In genomic region chr3:45665101-45665572, GRCh38 we compare ENCODE assay signal across 8 cellular contexts. TPM values are rescaled to one million over a fixed set of nuclear protein-coding genes. Genes with fewer than 3 reads are reported as not detected.
DNase-seq lines count a peak whose midpoint lies in the region; ATAC-seq and TF ChIP-seq lines count a peak whose summit lies in the region.

No MANE protein-coding gene starts in this region.

- H3K9ac ChIP-seq in GM23248 = no peak overlapping the region
- H3K9ac ChIP-seq in NT2/D1 (ENCODE audit: insufficient read length, low read depth) = no peak overlapping the region

- ATAC-seq in gastroesophageal sphincter (no peak), gastrocnemius medialis (peak in 1 of 2 donors; percentile 56), GM19452 (IDR thresholded peaks at IDR 0.05; ENCODE audit: unreplicated experiment) (no peak)

- no peak for TF ChIP-seq POLR2A in gastroesophageal sphincter (IDR thresholded peaks at IDR 0.05)
- no peak for TF ChIP-seq POLR2A in gastrocnemius medialis (IDR thresholded peaks at IDR 0.05)

- H3K4me3 Mint-ChIP-seq in activated T-helper 1 cell treated with anti-CD3 and anti-CD28 coated beads, Interleukin-12 subunit alpha, Interleukin-12 subunit beta, Interleukin-2, Interleukin-4 antibody, amounts not matched to agents 30 ng/mL and 10 ng/mL and 1 ng/mL, durations not matched to agents 14 hours and 24 hours and 36 hours = peak overlapping the region; percentile 83

- intact Hi-C loops in activated T-helper 1 cell treated with anti-CD3 and anti-CD28 coated beads, Interleukin-12 subunit alpha, Interleukin-12 subunit beta, Interleukin-2, Interleukin-4 antibody, amounts not matched to agents 30 ng/mL and 10 ng/mL and 1 ng/mL, durations not matched to agents 14 hours and 24 hours and 36 hours (cut with micrococcal nuclease) = loop anchor here (2.0 to 5.0 kb wide), 4 partner anchors 68 to 438 kb away; partner anchors contain the start of gene TMEM158
- intact Hi-C loops in gastrocnemius medialis (cut with DNase I; ENCODE audit: low total_unique reads) = loop anchor here (10.0 kb wide), 2 partner anchors 440 to 630 kb away; partner anchors contain the start of gene TMEM158

- H3K4me1 ChIP-seq in GM23248 (ENCODE audit: insufficient read depth) (peaks cover 27% of the 10 kb centered on the region), NT2/D1 (ENCODE audit: insufficient read depth, insufficient read length) (no peaks in the 10 kb centered on the region), gastroesophageal sphincter (peaks cover 0 to 59% (median 18%) of the 10 kb centered on the region in 3 donors), gastrocnemius medialis (peaks cover 20 to 44% of the 10 kb centered on the region in 2 donors)

- peaks cover 38% of the 10 kb centered on the region for H3K79me2 ChIP-seq in GM23248 (ENCODE audit: insufficient read depth)

- H2AFZ ChIP-seq in GM23248 = no peak overlapping the region

- H3K27me3 ChIP-seq in AG04450 (ENCODE audit: control insufficient read depth, insufficient read depth, low read length) (no peaks in the 10 kb centered on the region), GM23248 (replicated peaks; ENCODE audit: insufficient read depth) (no peaks in the 10 kb centered on the region), NT2/D1 (ENCODE audit: insufficient read depth, insufficient read length) (no peaks in the 10 kb centered on the region), gastroesophageal sphincter (no peaks in the 10 kb centered on the region), gastrocnemius medialis (no peaks in the 10 kb centered on the region)

- H3K4me3 ChIP-seq in AG04450 (ENCODE audit: low read depth, low read length) = no peak overlapping the region
- H3K4me3 ChIP-seq in GM23248 = peak overlapping the region; percentile 58
- no peak overlapping the region for H3K4me3 ChIP-seq in NT2/D1 (ENCODE audit: insufficient read length, low read depth)
- H3K4me3 ChIP-seq in gastroesophageal sphincter = peak overlapping the region in 1 of 2 donors; percentile 34
- H3K4me3 ChIP-seq in gastrocnemius medialis = peak overlapping the region in 3 of 4 donors; percentile 29 to 41 (median 33)

- DNase-seq in AG04450 (ENCODE audit: low read depth, low spot score) (no peak), GM23248 (peak; percentile 61), NT2/D1 (ENCODE audit: low read depth, low spot score) (peak; percentile 75), gastrocnemius medialis (peak; percentile 38 to 65), NCI-H187 treated with DMSO at 0.1 percent for 48 hours (lab: John Stamatoyannopoulos, UW) (no peak)
- peak; percentile 34 for DNase-seq in activated T-helper 1 cell treated with anti-CD3 and anti-CD28 coated beads, Interleukin-12 subunit alpha, Interleukin-12 subunit beta, Interleukin-2, Interleukin-4 antibody, amounts not matched to agents 30 ng/mL and 10 ng/mL and 1 ng/mL, durations not matched to agents 14 hours and 24 hours and 36 hours (ENCODE audit: low spot score)

- H3K4me2 ChIP-seq in GM23248 (ENCODE audit: unreplicated experiment) = peak overlapping the region; percentile 41

- H3K36me3 Mint-ChIP-seq in activated T-helper 1 cell treated with anti-CD3 and anti-CD28 coated beads, Interleukin-12 subunit alpha, Interleukin-12 subunit beta, Interleukin-2, Interleukin-4 antibody, amounts not matched to agents 30 ng/mL and 10 ng/mL and 1 ng/mL, durations not matched to agents 14 hours and 24 hours and 36 hours (ENCODE audit: low read depth) = peaks cover 21% of the 10 kb centered on the region

- peaks cover 46% of the 10 kb centered on the region for H3F3A ChIP-seq in GM23248 (ENCODE audit: insufficient read depth)

- no peaks in the 10 kb centered on the region for H3K27me3 Mint-ChIP-seq in activated T-helper 1 cell treated with anti-CD3 and anti-CD28 coated beads, Interleukin-12 subunit alpha, Interleukin-12 subunit beta, Interleukin-2, Interleukin-4 antibody, amounts not matched to agents 30 ng/mL and 10 ng/mL and 1 ng/mL, durations not matched to agents 14 hours and 24 hours and 36 hours (ENCODE audit: insufficient read depth)

- no peak overlapping the region for H3K27ac ChIP-seq in AG04450 (ENCODE audit: low read depth, low read length)
- H3K27ac ChIP-seq in GM23248 = no peak overlapping the region
- H3K27ac ChIP-seq in gastroesophageal sphincter = peak overlapping the region in 1 of 4 donors; percentile 30
- H3K27ac ChIP-seq in gastrocnemius medialis = peak overlapping the region; percentile 3 to 80 (median 43)

- H3K36me3 ChIP-seq in GM23248 (ENCODE audit: low read depth) (peaks cover 5% of the 10 kb centered on the region; the same call in 1 of the 2 replicates), NT2/D1 (ENCODE audit: insufficient read depth, insufficient read length, low read length) (peaks cover 49% of the 10 kb centered on the region), gastroesophageal sphincter (peaks cover 0 to 33% of the 10 kb centered on the region in 2 donors), gastrocnemius medialis (no peaks in the 10 kb centered on the region)

- TF ChIP-seq CTCF in AG04450 (IDR thresholded peaks at IDR 0.05; ENCODE audit: low read depth, low read length) (peak; percentile 42), gastroesophageal sphincter (IDR thresholded peaks at IDR 0.05) (peak in 3 of 4 experiments; percentile 40 to 55 (median 41)), gastrocnemius medialis (IDR thresholded peaks at IDR 0.05 in 4 of 5, conservative IDR thresholded peaks at IDR 0.05 in 1 of 5) (peak; percentile 48 to 67 (median 63))

- peak overlapping the region; percentile 86 for H3K27ac Mint-ChIP-seq in activated T-helper 1 cell treated with anti-CD3 and anti-CD28 coated beads, Interleukin-12 subunit alpha, Interleukin-12 subunit beta, Interleukin-2, Interleukin-4 antibody, amounts not matched to agents 30 ng/mL and 10 ng/mL and 1 ng/mL, durations not matched to agents 14 hours and 24 hours and 36 hours

- no peaks in the 10 kb centered on the region for H3K9me3 Mint-ChIP-seq in activated T-helper 1 cell treated with anti-CD3 and anti-CD28 coated beads, Interleukin-12 subunit alpha, Interleukin-12 subunit beta, Interleukin-2, Interleukin-4 antibody, amounts not matched to agents 30 ng/mL and 10 ng/mL and 1 ng/mL, durations not matched to agents 14 hours and 24 hours and 36 hours

- 0 out of 2 replicates have a peak, but pooled peaks cover 4% of the 10 kb centered on the region for H4K20me1 ChIP-seq in GM23248 (ENCODE audit: insufficient read depth)

- no peaks in the 10 kb centered on the region for H3K9me2 ChIP-seq in GM23248 (ENCODE audit: insufficient read depth)

- no peak for TF ChIP-seq EP300 in gastroesophageal sphincter (IDR thresholded peaks at IDR 0.05)

- peaks cover 53% of the 10 kb centered on the region for H3K4me1 Mint-ChIP-seq in activated T-helper 1 cell treated with anti-CD3 and anti-CD28 coated beads, Interleukin-12 subunit alpha, Interleukin-12 subunit beta, Interleukin-2, Interleukin-4 antibody, amounts not matched to agents 30 ng/mL and 10 ng/mL and 1 ng/mL, durations not matched to agents 14 hours and 24 hours and 36 hours (ENCODE audit: low read depth)

- no peaks in the 10 kb centered on the region for H3K9me3 ChIP-seq in AG04450 (ENCODE audit: control insufficient read depth, insufficient read depth, low read length)
- H3K9me3 ChIP-seq in GM23248 (ENCODE audit: low read depth) = no peaks in the 10 kb centered on the region
- H3K9me3 ChIP-seq in NT2/D1 (ENCODE audit: insufficient read depth, low read length) = no peaks in the 10 kb centered on the region
- H3K9me3 ChIP-seq in gastroesophageal sphincter = no peaks in the 10 kb centered on the region
- no peaks in the 10 kb centered on the region for H3K9me3 ChIP-seq in gastrocnemius medialis

- 92 to 93% methylated on average over 9 of the region's 9 CpGs for WGBS in GM23248 (ENCODE audit: low coverage in 1 of 2, low lambda C conversion rate in 2 of 2, missing lambda C conversion rate in 2 of 2), 2 experiments
- WGBS in gastroesophageal sphincter (ENCODE audit: low coverage in 1 of 2), 2 donors = 70 to 86% methylated on average over 2 to 9 of the region's 9 CpGs

- POLR2A ChIA-PET in AG04450 (lab: Yijun Ruan, JAX) = no interaction called here

- in situ Hi-C loops in GM23248 (cut with MboI) (loop anchor here (10.0 to 25.0 kb wide), 2 partner anchors 453 to 630 kb away; no protein-coding TSS in a partner anchor), gastrocnemius medialis (cut with MboI; ENCODE audit: low sequenced_read_pairs in 4 of 4) (loop anchor here (25.0 kb wide), 2 partner anchors 453 to 628 kb away; partner anchors contain the start of gene CLEC3B (in 4 of the 4))

- CTCF ChIA-PET in AG04450 (lab: Charles Lee) = no interaction called here

RNA-seq across cellular contexts. Expression of gene SACM1L, which starts 24.1 kb away (rescaled TPM):
- polyA plus RNA-seq in AG04450 (2011; rRNA removed) = 26.4 and 35.5 TPM in 2 replicates
- 33.8 and 48.1 TPM in 2 replicates for polyA minus RNA-seq in AG04450 (2011; rRNA and poly(A)+ RNA removed)
- total RNA-seq in GM23248 (2014; rRNA removed; shearing (Covaris generic)) = 33.9 and 41.7 TPM in 2 replicates
- 30.6 and 33.6 TPM in 2 replicates for polyA plus RNA-seq in GM23248 (2016; fragmentation: Nextera tagmentation; extraction: Ambion mirVana)
- 112 and 114 TPM in 2 replicates for total RNA-seq in activated T-helper 1 cell treated with anti-CD3 and anti-CD28 coated beads, Interleukin-12 subunit alpha, Interleukin-12 subunit beta, Interleukin-2, Interleukin-4 antibody, amounts not matched to agents 30 ng/mL and 10 ng/mL and 1 ng/mL, durations not matched to agents 14 hours and 24 hours and 36 hours
- 10 to 100 TPM; 31.9 to 52.6 (median 38.2) TPM for total RNA-seq in gastroesophageal sphincter
- 10 to 100 TPM in 2 of 4 donors, 1 to 10 TPM in 2; 7.7 to 28.7 (median 9.1) TPM for total RNA-seq in gastrocnemius medialis

Comparison
In these comparisons a context has a peak if more than half of its experiments do, and no peak if none do; other contexts are left out.
1. DNase-seq: peak in GM23248 (single experiment), NT2/D1 (single experiment), activated T-helper 1 cell treated with anti-CD3 and anti-CD28 coated beads, Interleukin-12 subunit alpha, Interleukin-12 subunit beta, Interleukin-2, Interleukin-4 antibody, amounts not matched to agents 30 ng/mL and 10 ng/mL and 1 ng/mL, durations not matched to agents 14 hours and 24 hours and 36 hours (single experiment) and gastrocnemius medialis (2 of 2); none in AG04450 (single experiment) and NCI-H187 treated with DMSO at 0.1 percent for 48 hours (single experiment).
2. H3K27ac ChIP-seq: peak in gastrocnemius medialis (4 of 4); none in AG04450 (single experiment) and GM23248 (single experiment).
3. H3K4me3 ChIP-seq: peak in GM23248 (single experiment) and gastrocnemius medialis (3 of 4); none in AG04450 (single experiment) and NT2/D1 (single experiment).
4. Peak in every context shown above with its lines, with median percentiles within 50 percentile points of each other: CTCF ChIP-seq.